Comparison of ENCODE assay signal across 13 cellular contexts in the genomic region with DNA sequence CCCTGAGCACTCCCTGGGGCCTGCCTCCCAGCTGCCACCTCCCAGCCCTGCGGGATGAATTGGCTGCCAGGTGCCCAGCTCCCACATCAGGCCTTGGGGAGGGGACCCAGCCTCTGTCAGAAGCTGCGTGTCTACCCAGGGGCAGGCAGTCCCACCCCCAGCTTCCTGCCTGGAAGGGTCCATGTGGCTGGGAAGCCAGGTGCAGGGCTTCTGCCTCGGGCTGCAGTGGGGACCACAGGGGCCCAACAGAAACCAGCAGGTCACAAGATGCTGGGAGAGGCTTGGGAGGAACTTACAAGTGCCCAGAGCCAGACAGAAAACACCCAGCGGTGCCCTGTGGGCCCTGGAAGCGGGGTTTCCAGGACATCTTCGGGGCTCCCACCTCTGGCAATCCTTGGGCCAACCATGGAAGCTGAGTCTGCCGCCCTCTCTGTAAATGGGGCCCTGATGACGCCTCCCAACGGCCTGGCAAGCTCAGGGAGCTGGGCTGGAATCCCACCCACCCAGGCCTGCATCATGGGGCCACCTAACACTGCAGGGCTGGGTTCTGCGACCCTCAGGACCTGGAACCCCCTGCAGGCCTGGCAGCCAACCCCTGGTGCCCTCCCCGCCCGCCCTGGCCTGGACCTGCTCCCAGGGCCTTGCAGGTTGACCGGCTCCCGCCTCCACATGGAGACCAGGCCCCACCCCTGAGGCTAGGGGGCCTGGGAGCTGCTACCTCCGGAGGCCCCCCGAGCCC. TPM values are rescaled to one million over a fixed set of nuclear protein-coding genes. Genes with fewer than 3 reads are reported as not detected.
A peak's percentile ranks its signal among the peaks of the same experiment; 100 is the strongest.
DNase-seq lines count a peak whose midpoint lies in the region; ATAC-seq, FAIRE-seq and TF ChIP-seq lines count a peak whose summit lies in the region.
"Had no signal": no experiment of that assay in that cellular context is flagged by ENCODE, and none has a peak within 500 bp of the region (broad histone marks: within the 10 kb centered on the region; RNA-seq: fewer than 3 reads in every experiment).

No MANE protein-coding gene starts in this region.

- no peak overlapping the region for H2AFZ ChIP-seq in GM12878 (ENCODE audit: control insufficient read depth, low read depth, low read length)

- SMC1A ChIA-PET in GM12878 (lab: Charles Lee; ENCODE audit: uncharacterized antibody, unreplicated experiment), result no interaction called here

- FAIRE-seq in GM12878 (lab: Jason Lieb, UNC), result no peak
- FAIRE-seq: RCC 7860, TTC549 had no signal

- POLR2A ChIA-PET in GM12878 (lab: Charles Lee), result no interaction called here

- H3K4me3 ChIP-seq in GM12878, result no peak overlapping the region
- no peak overlapping the region for H3K4me3 ChIP-seq in SJCRH30

- H3K9me3 Mint-ChIP-seq in T-helper 2 cell treated with Interferon-gamma antibody and Interleukin-4, amounts not matched to agents 5 μg/mL and 100 μg/mL, for 36 hours, result no peaks in the 10 kb centered on the region
- H3K9me3 Mint-ChIP-seq: activated CD4-positive, alpha-beta T cell treated with anti-CD3 and anti-CD28 coated beads, Interleukin-2, amount 10 ng/mL, durations not matched to agents 24 days and 14 days; activated naive CD4-positive, alpha-beta T cell treated with anti-CD3 and anti-CD28 coated beads, Interleukin-2, amount 50 U/mL, for 24 hours had no signal

- H3K27me3 ChIP-seq in GM12878 (replicated peaks in 1 of 2; ENCODE audit: control insufficient read depth in 2 of 2, insufficient read depth in 2 of 2, low read length in 1 of 2), result no peaks in the 10 kb centered on the region
- no peaks in the 10 kb centered on the region for H3K27me3 ChIP-seq in SJCRH30
- H3K27me3 ChIP-seq: brain microvascular endothelial cell had no signal

- intact Hi-C loops in GM12878 (cut with micrococcal nuclease; ENCODE audit: unreplicated experiment) (loop anchor here (1.0 to 2.0 kb wide), 3 partner anchors 111 to 375 kb away; no protein-coding TSS in a partner anchor), posterior cingulate gyrus (cut with DNase I) (loop anchor here (1.0 to 10.0 kb wide), 2 partner anchors 111 to 357 kb away; no protein-coding TSS in a partner anchor)

- no peaks in the 10 kb centered on the region for H4K20me1 ChIP-seq in GM12878 (ENCODE audit: control insufficient read depth, insufficient read depth)

- H3K27ac ChIP-seq in GM12878 (ENCODE audit: control insufficient read depth, insufficient read depth) (no peak overlapping the region), SJCRH30 (no peak overlapping the region)
- H3K27ac ChIP-seq: brain microvascular endothelial cell had no signal

- no peaks in the 10 kb centered on the region for H3K4me1 Mint-ChIP-seq in T-helper 2 cell treated with Interferon-gamma antibody and Interleukin-4, amounts not matched to agents 5 μg/mL and 100 μg/mL, for 36 hours (ENCODE audit: low read depth)
- H3K4me1 Mint-ChIP-seq: activated CD4-positive, alpha-beta T cell treated with anti-CD3 and anti-CD28 coated beads, Interleukin-2, amount 10 ng/mL, durations not matched to agents 24 days and 14 days; activated naive CD4-positive, alpha-beta T cell treated with anti-CD3 and anti-CD28 coated beads, Interleukin-2, amount 50 U/mL, for 24 hours had no signal

- no peaks in the 10 kb centered on the region for H3K36me3 Mint-ChIP-seq in T-helper 2 cell treated with Interferon-gamma antibody and Interleukin-4, amounts not matched to agents 5 μg/mL and 100 μg/mL, for 36 hours (ENCODE audit: low read depth)
- H3K36me3 Mint-ChIP-seq: activated naive CD4-positive, alpha-beta T cell treated with anti-CD3 and anti-CD28 coated beads, Interleukin-2, amount 50 U/mL, for 24 hours had no signal

- in situ Hi-C loops in GM12878 (cut with MboI), result no loop called here

- no peak for DNase-seq in GM12878 (ENCODE audit: low read depth, low spot score)
- peak in 6 of 10 donors; percentile 4 to 79 (median 28) for DNase-seq in posterior cingulate gyrus
- DNase-seq in SJCRH30, result no peak
- DNase-seq in T-helper 2 cell treated with Interferon-gamma antibody and Interleukin-4, amounts not matched to agents 5 μg/mL and 100 μg/mL, for 36 hours (ENCODE audit: low spot score), result no peak
- no peak for DNase-seq in NCI-H2171 treated with DMSO at 0.1 percent for 48 hours (lab: John Stamatoyannopoulos, UW)
- DNase-seq: foreskin melanocyte had no signal

- TF ChIP-seq EP300 in GM12878 (IDR thresholded peaks at IDR 0.05; ENCODE audit: borderline replicate concordance in 1 of 2, control insufficient read depth in 1 of 2, low read depth in 2 of 2, low read length in 2 of 2), result no peak

- no peak overlapping the region for H3K9ac ChIP-seq in GM12878 (ENCODE audit: control insufficient read depth, insufficient read depth, low read length)

- no peak for TF ChIP-seq POLR2A in GM12878 (IDR thresholded peaks at IDR 0.05; ENCODE audit: low read depth, low read length)

- no peak overlapping the region for H3K27ac Mint-ChIP-seq in T-helper 2 cell treated with Interferon-gamma antibody and Interleukin-4, amounts not matched to agents 5 μg/mL and 100 μg/mL, for 36 hours
- H3K27ac Mint-ChIP-seq: activated CD4-positive, alpha-beta T cell treated with anti-CD3 and anti-CD28 coated beads, Interleukin-2, amount 10 ng/mL, durations not matched to agents 24 days and 14 days; activated naive CD4-positive, alpha-beta T cell treated with anti-CD3 and anti-CD28 coated beads, Interleukin-2, amount 50 U/mL, for 24 hours had no signal

- no TSS peak for BruUV-seq in GM12878 (replicated peaks; lab: Mats Ljungman, UMichigan)

- TF ChIP-seq CTCF in GM12878 (IDR thresholded peaks at IDR 0.05 in 2 of 3, conservative IDR thresholded peaks at IDR 0.05 in 1 of 3; ENCODE audit: control insufficient read depth in 2 of 3, extremely low read depth in 1 of 3, insufficient read depth in 1 of 3, low read depth in 3 of 3, low read length in 3 of 3), result no peak

- TF ChIP-seq RAD21 in GM12878 (IDR thresholded peaks at IDR 0.05; ENCODE audit: insufficient read depth, low read depth, low read length), result no peak

- WGBS in GM12878 (ENCODE audit: insufficient coverage, insufficient replicate concordance, low lambda C conversion rate, missing lambda C conversion rate), result 39% methylated on average over 12 of the region's 16 CpGs

- no peaks in the 10 kb centered on the region for H3K79me2 ChIP-seq in GM12878 (ENCODE audit: control insufficient read depth, insufficient read depth, low read length)

- no peak overlapping the region for H3K4me3 Mint-ChIP-seq in T-helper 2 cell treated with Interferon-gamma antibody and Interleukin-4, amounts not matched to agents 5 μg/mL and 100 μg/mL, for 36 hours
- H3K4me3 Mint-ChIP-seq: activated CD4-positive, alpha-beta T cell treated with anti-CD3 and anti-CD28 coated beads, Interleukin-2, amount 10 ng/mL, durations not matched to agents 24 days and 14 days; activated naive CD4-positive, alpha-beta T cell treated with anti-CD3 and anti-CD28 coated beads, Interleukin-2, amount 50 U/mL, for 24 hours had no signal

- peaks cover 0 to 3% of the 10 kb centered on the region in 2 experiments; a peak in 2 of 4 replicates for H3K36me3 ChIP-seq in GM12878 (ENCODE audit: control insufficient read depth in 2 of 2, insufficient read depth in 2 of 2, low read length in 1 of 2)
- H3K36me3 ChIP-seq in SJCRH30, result no peaks in the 10 kb centered on the region
- H3K36me3 ChIP-seq: brain microvascular endothelial cell had no signal

- H3K4me2 ChIP-seq in GM12878 (ENCODE audit: control insufficient read depth, insufficient read depth), result no peak overlapping the region

- no peaks in the 10 kb centered on the region for H3K27me3 Mint-ChIP-seq in T-helper 2 cell treated with Interferon-gamma antibody and Interleukin-4, amounts not matched to agents 5 μg/mL and 100 μg/mL, for 36 hours (ENCODE audit: low read depth)
- H3K27me3 Mint-ChIP-seq: activated CD4-positive, alpha-beta T cell treated with anti-CD3 and anti-CD28 coated beads, Interleukin-2, amount 10 ng/mL, durations not matched to agents 24 days and 14 days; activated naive CD4-positive, alpha-beta T cell treated with anti-CD3 and anti-CD28 coated beads, Interleukin-2, amount 50 U/mL, for 24 hours had no signal

- ATAC-seq in GM18498 (IDR thresholded peaks at IDR 0.05; ENCODE audit: unreplicated experiment) (peak; percentile 9), GM21528 (IDR thresholded peaks at IDR 0.05; ENCODE audit: low FRiP score, unreplicated experiment) (peak; percentile 15), GM12878 (peak; percentile 5; the same call in 2 of the 3 replicates)

- H3K9me3 ChIP-seq in GM12878 (replicated peaks; ENCODE audit: control insufficient read depth, insufficient read depth, low read length) (no peaks in the 10 kb centered on the region), SJCRH30 (replicated peaks) (no peaks in the 10 kb centered on the region)

- CTCF ChIA-PET in GM12878 (lab: Yijun Ruan, JAX), result interaction anchor here (0.7 to 1.3 kb wide), 4 partner anchors 105 to 116 kb away, joined by 3 to 7 read pairs (median 3); no protein-coding TSS in a partner anchor

- H3K4me1 ChIP-seq in GM12878 (ENCODE audit: control insufficient read depth, insufficient read depth, low read length) (no peaks in the 10 kb centered on the region), SJCRH30 (peaks cover 6% of the 10 kb centered on the region; the same call in 1 of the 2 replicates)

- RAD21 ChIA-PET in GM12878 (lab: Charles Lee; ENCODE audit: unreplicated experiment), result interaction anchor here (1.1 kb wide), 1 partner anchor 112 kb away, joined by 3 read pairs; no protein-coding TSS in a partner anchor

RNA-seq across cellular contexts. Expression of a gene that starts 36.6 kb away (rescaled TPM):
- 120 and 141 TPM in 2 replicates for total RNA-seq in GM12878 (2013; cell fraction: nucleolus; rRNA removed)
- 22.4 and 23.1 TPM in 2 replicates for total RNA-seq in GM12878 (2014; rRNA removed)
- total RNA-seq in GM12878 (2014; rRNA removed; fragmentation: Illumina TruSeq; extraction: Trizol), result 14.1 and 18.3 TPM in 2 replicates
- 74.6 and 83.1 TPM in 2 replicates for total RNA-seq in GM12878 (2021)
- polyA plus RNA-seq in GM12878 (2011; ENCODE audit: low read depth), result 38.0 TPM
- polyA plus RNA-seq in GM12878 (2011; rRNA removed), result 10.0 and 10.8 TPM in 2 replicates
- 19.7 and 25.6 TPM in 2 replicates for polyA plus RNA-seq in GM12878 (2011; cell fraction: cytosol; rRNA removed)
- polyA plus RNA-seq in GM12878 (2011; cell fraction: nucleus; rRNA removed), result 24.8 and 29.0 TPM in 2 replicates
- polyA plus RNA-seq in GM12878 (2012), result 53.6 and 58.8 TPM in 2 replicates
- 85.1 and 88.0 TPM in 2 replicates for polyA plus RNA-seq in GM12878 (2014; fragmentation: Illumina TruSeq; extraction: Trizol)
- polyA plus RNA-seq in GM12878 (2014; fragmentation: Nextera tagmentation; extraction: Ambion mirVana), result 10 to 100 TPM; 15.5 to 21.2 TPM
- 22.5 TPM in 2 replicates for polyA plus RNA-seq in GM12878 (2014; rRNA removed)
- polyA plus RNA-seq in GM12878 (2016; fragmentation: Nextera tagmentation; extraction: Ambion mirVana), result 10 to 100 TPM; 31.2 to 32.6 TPM
- 24.2 and 25.2 TPM in 2 replicates for polyA minus RNA-seq in GM12878 (2011; rRNA and poly(A)+ RNA removed)
- 19.4 and 24.3 TPM in 2 replicates for polyA minus RNA-seq in GM12878 (2011; cell fraction: cytosol; rRNA and poly(A)+ RNA removed)
- polyA minus RNA-seq in GM12878 (2011; cell fraction: nucleus; rRNA and poly(A)+ RNA removed), result 33.4 and 37.2 TPM in 2 replicates
- 17.5 and 18.6 TPM in 2 replicates for total RNA-seq in SJCRH30 (2014; rRNA removed; shearing (Covaris generic))

RNA-seq across cellular contexts. Expression of a gene that starts 37.2 kb away (rescaled TPM):
- 33.3 and 35.2 TPM in 2 replicates for total RNA-seq in GM12878 (2013; cell fraction: nucleolus; rRNA removed)
- total RNA-seq in GM12878 (2014; rRNA removed), result 31.4 and 39.8 TPM in 2 replicates
- 43.9 and 44.1 TPM in 2 replicates for total RNA-seq in GM12878 (2014; rRNA removed; fragmentation: Illumina TruSeq; extraction: Trizol)
- 39.7 and 40.2 TPM in 2 replicates for total RNA-seq in GM12878 (2021)
- 15.2 TPM for polyA plus RNA-seq in GM12878 (2011; ENCODE audit: low read depth)
- 32.0 and 32.1 TPM in 2 replicates for polyA plus RNA-seq in GM12878 (2011; rRNA removed)
- polyA plus RNA-seq in GM12878 (2011; cell fraction: cytosol; rRNA removed), result 20.6 and 23.2 TPM in 2 replicates
- 17.7 and 17.9 TPM in 2 replicates for polyA plus RNA-seq in GM12878 (2011; cell fraction: nucleus; rRNA removed)
- 18.2 and 22.5 TPM in 2 replicates for polyA plus RNA-seq in GM12878 (2012)
- polyA plus RNA-seq in GM12878 (2014; fragmentation: Illumina TruSeq; extraction: Trizol), result 42.6 and 49.4 TPM in 2 replicates
- polyA plus RNA-seq in GM12878 (2014; fragmentation: Nextera tagmentation; extraction: Ambion mirVana), result 10 to 100 TPM; 11.3 to 17.3 TPM
- polyA plus RNA-seq in GM12878 (2014; rRNA removed), result 23.5 and 33.3 TPM in 2 replicates
- 10 to 100 TPM; 41.3 to 44.2 TPM for polyA plus RNA-seq in GM12878 (2016; fragmentation: Nextera tagmentation; extraction: Ambion mirVana)
- 35.9 and 41.7 TPM in 2 replicates for polyA minus RNA-seq in GM12878 (2011; rRNA and poly(A)+ RNA removed)
- polyA minus RNA-seq in GM12878 (2011; cell fraction: cytosol; rRNA and poly(A)+ RNA removed), result 24.3 and 27.6 TPM in 2 replicates
- polyA minus RNA-seq in GM12878 (2011; cell fraction: nucleus; rRNA and poly(A)+ RNA removed), result 16.4 and 22.9 TPM in 2 replicates
- total RNA-seq in SJCRH30 (2014; rRNA removed; shearing (Covaris generic)), result 72.6 and 79.4 TPM in 2 replicates

Comparison
In these comparisons a context has a peak if more than half of its experiments do, and no peak if none do; other contexts are left out.
1. DNase-seq: peak in posterior cingulate gyrus (6 of 10); none in GM12878 (single experiment), SJCRH30 (0 of 2), T-helper 2 cell treated with Interferon-gamma antibody and Interleukin-4, amounts not matched to agents 5 μg/mL and 100 μg/mL, for 36 hours (single experiment) and NCI-H2171 treated with DMSO at 0.1 percent for 48 hours (single experiment).
2. Peak in every context shown above with its lines, with median percentiles within 50 percentile points of each other: ATAC-seq.